Comparison of ENCODE assay signal across 9 cellular contexts in the genomic region with DNA sequence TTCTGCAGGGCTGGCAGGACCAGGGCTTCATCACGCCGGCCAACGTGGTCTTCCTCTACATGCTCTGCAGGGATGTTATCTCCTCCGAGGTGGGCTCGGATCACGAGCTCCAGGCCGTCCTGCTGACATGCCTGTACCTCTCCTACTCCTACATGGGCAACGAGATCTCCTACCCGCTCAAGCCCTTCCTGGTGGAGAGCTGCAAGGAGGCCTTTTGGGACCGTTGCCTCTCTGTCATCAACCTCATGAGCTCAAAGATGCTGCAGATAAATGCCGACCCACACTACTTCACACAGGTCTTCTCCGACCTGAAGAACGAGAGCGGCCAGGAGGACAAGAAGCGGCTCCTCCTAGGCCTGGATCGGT. TPM values are rescaled to one million over a fixed set of nuclear protein-coding genes. Genes with fewer than 3 reads are reported as not detected.
DNase-seq lines count a peak whose midpoint lies in the region; ATAC-seq, FAIRE-seq and TF ChIP-seq lines count a peak whose summit lies in the region.
"Had no signal": no experiment of that assay in that cellular context is flagged by ENCODE, and none has a peak within 500 bp of the region (broad histone marks: within the 10 kb centered on the region; RNA-seq: fewer than 3 reads in every experiment).

No MANE protein-coding gene starts in this region.

- H3K4me1 Mint-ChIP-seq in activated T-cell treated with anti-CD3 and anti-CD28 coated beads, Interleukin-2, amount 50 U/mL, for 4 hours (ENCODE audit: low read depth) = peaks cover 61% of the 10 kb centered on the region
- H3K4me1 Mint-ChIP-seq in stimulated activated naive CD8-positive, alpha-beta T cell treated with anti-CD3 and anti-CD28 coated beads, Interleukin-15, amount 100 ng/mL, for 72 hours = peaks cover 73% of the 10 kb centered on the region

- peak overlapping the region; percentile 85 for H3K4me3 Mint-ChIP-seq in activated T-cell treated with anti-CD3 and anti-CD28 coated beads, Interleukin-2, amount 50 U/mL, for 4 hours
- H3K4me3 Mint-ChIP-seq in stimulated activated naive CD8-positive, alpha-beta T cell treated with anti-CD3 and anti-CD28 coated beads, Interleukin-15, amount 100 ng/mL, for 72 hours = peak overlapping the region; percentile 89 to 98

- no peaks in the 10 kb centered on the region for H3K9me3 Mint-ChIP-seq in activated T-cell treated with anti-CD3 and anti-CD28 coated beads, Interleukin-2, amount 50 U/mL, for 4 hours
- no peaks in the 10 kb centered on the region for H3K9me3 Mint-ChIP-seq in stimulated activated naive CD8-positive, alpha-beta T cell treated with anti-CD3 and anti-CD28 coated beads, Interleukin-15, amount 100 ng/mL, for 72 hours

- H3K4me2 ChIP-seq in hepatocyte = peak overlapping the region; percentile 97

- FAIRE-seq in GM19239 (lab: Jason Lieb, UNC) = no peak

- DNase-seq in activated T-cell treated with anti-CD3 and anti-CD28 coated beads, Interleukin-2, amount 50 U/mL, for 4 hours = no peak
- no peak for DNase-seq in activated T-cell treated with anti-CD3 and anti-CD28 coated beads, Interleukin-2, amount 50 U/mL, for 1 hour
- DNase-seq in WERI-Rb-1 (no peak), hepatocyte (ENCODE audit: low spot score) (no peak), GM19239 (ENCODE audit: insufficient read length, low spot score) (no peak), iPS-NIHi7 (ENCODE audit: extremely low spot score) (no peak), NCI-H187 treated with DMSO at 0.1 percent for 48 hours (lab: John Stamatoyannopoulos, UW) (no peak)
- no peak for DNase-seq in stimulated activated naive CD8-positive, alpha-beta T cell treated with anti-CD3 and anti-CD28 coated beads, Interleukin-15, amount 100 ng/mL, for 72 hours
- DNase-seq: tibial artery had no signal

- H3K36me3 Mint-ChIP-seq in activated T-cell treated with anti-CD3 and anti-CD28 coated beads, Interleukin-2, amount 50 U/mL, for 4 hours (ENCODE audit: insufficient read depth) = peaks cover 11% of the 10 kb centered on the region

- 94% methylated on average over 16 of the region's 16 CpGs for WGBS in hepatocyte (ENCODE audit: low lambda C conversion rate, missing lambda C conversion rate)

- H3K27me3 ChIP-seq in WERI-Rb-1 (ENCODE audit: insufficient read depth, low read depth, severe bottlenecking) (no peaks in the 10 kb centered on the region), hepatocyte (no peaks in the 10 kb centered on the region)
- H3K27me3 ChIP-seq: tibial artery had no signal

- no peaks in the 10 kb centered on the region for H3K27me3 Mint-ChIP-seq in activated T-cell treated with anti-CD3 and anti-CD28 coated beads, Interleukin-2, amount 50 U/mL, for 4 hours (ENCODE audit: low read depth)
- no peaks in the 10 kb centered on the region for H3K27me3 Mint-ChIP-seq in stimulated activated naive CD8-positive, alpha-beta T cell treated with anti-CD3 and anti-CD28 coated beads, Interleukin-15, amount 100 ng/mL, for 72 hours

- H4K20me1 ChIP-seq in hepatocyte (ENCODE audit: insufficient read depth, poor library complexity, severe bottlenecking) = no peaks in the 10 kb centered on the region

- H3K27ac Mint-ChIP-seq in stimulated activated naive CD8-positive, alpha-beta T cell treated with anti-CD3 and anti-CD28 coated beads, Interleukin-15, amount 100 ng/mL, for 72 hours = peak overlapping the region in 1 of 2 donors; percentile 69

- H3K36me3 ChIP-seq in WERI-Rb-1 (peaks cover 33% of the 10 kb centered on the region), hepatocyte (replicated peaks; ENCODE audit: insufficient read depth, low read depth) (no peaks in the 10 kb centered on the region)

- peaks cover 7% of the 10 kb centered on the region for H3K4me1 ChIP-seq in hepatocyte (ENCODE audit: insufficient read depth)

- peak overlapping the region; percentile 62 for H3K4me3 ChIP-seq in WERI-Rb-1 (ENCODE audit: low read depth, low read length)
- no peak overlapping the region for H3K4me3 ChIP-seq in hepatocyte

- H3K27ac ChIP-seq in WERI-Rb-1 (peak overlapping the region; percentile 86), hepatocyte (no peak overlapping the region)
- H3K27ac ChIP-seq: tibial artery had no signal

- no peaks in the 10 kb centered on the region for H3K79me2 ChIP-seq in hepatocyte

- no peaks in the 10 kb centered on the region for H3K9me3 ChIP-seq in WERI-Rb-1 (ENCODE audit: severe bottlenecking)
- H3K9me3 ChIP-seq in hepatocyte (ENCODE audit: low read depth) = no peaks in the 10 kb centered on the region
- H3K9me3 ChIP-seq: tibial artery had no signal

- TF ChIP-seq CTCF in WERI-Rb-1 (IDR thresholded peaks at IDR 0.05; ENCODE audit: low read depth, low read length) (no peak), hepatocyte (IDR thresholded peaks at IDR 0.05; ENCODE audit: poor library complexity) (no peak)

- no peak for ATAC-seq in activated T-cell treated with anti-CD3 and anti-CD28 coated beads, Interleukin-2, amount 50 U/mL, for 4 hours
- no peak for ATAC-seq in stimulated activated naive CD8-positive, alpha-beta T cell treated with anti-CD3 and anti-CD28 coated beads, Interleukin-15, amount 100 ng/mL, for 72 hours

- no peaks in the 10 kb centered on the region for H3K9me2 ChIP-seq in hepatocyte (replicated peaks; ENCODE audit: insufficient read depth)

- no peak overlapping the region for H2AFZ ChIP-seq in hepatocyte

RNA-seq across cellular contexts. Expression of a gene that starts 1.4 kb away (rescaled TPM):
- 10 to 100 TPM; 14.8 to 20.9 (median 15.7) TPM for total RNA-seq in activated T-cell treated with anti-CD3 and anti-CD28 coated beads, Interleukin-2, amount 50 U/mL, for 4 hours
- 1.1 and 1.3 TPM in 2 replicates for total RNA-seq in hepatocyte
- 0.80 and 1.0 TPM in 2 replicates for polyA plus RNA-seq in hepatocyte

RNA-seq across cellular contexts. Expression of a gene that starts 43.9 kb away (rescaled TPM):
- total RNA-seq in activated T-cell treated with anti-CD3 and anti-CD28 coated beads, Interleukin-2, amount 50 U/mL, for 4 hours = 100 to 1,000 TPM; 247 to 270 (median 260) TPM
- total RNA-seq in hepatocyte = 61.6 and 62.0 TPM in 2 replicates
- 141 and 145 TPM in 2 replicates for polyA plus RNA-seq in hepatocyte
